Comparison of ENCODE assay signal across 15 cellular contexts in the genomic region with DNA sequence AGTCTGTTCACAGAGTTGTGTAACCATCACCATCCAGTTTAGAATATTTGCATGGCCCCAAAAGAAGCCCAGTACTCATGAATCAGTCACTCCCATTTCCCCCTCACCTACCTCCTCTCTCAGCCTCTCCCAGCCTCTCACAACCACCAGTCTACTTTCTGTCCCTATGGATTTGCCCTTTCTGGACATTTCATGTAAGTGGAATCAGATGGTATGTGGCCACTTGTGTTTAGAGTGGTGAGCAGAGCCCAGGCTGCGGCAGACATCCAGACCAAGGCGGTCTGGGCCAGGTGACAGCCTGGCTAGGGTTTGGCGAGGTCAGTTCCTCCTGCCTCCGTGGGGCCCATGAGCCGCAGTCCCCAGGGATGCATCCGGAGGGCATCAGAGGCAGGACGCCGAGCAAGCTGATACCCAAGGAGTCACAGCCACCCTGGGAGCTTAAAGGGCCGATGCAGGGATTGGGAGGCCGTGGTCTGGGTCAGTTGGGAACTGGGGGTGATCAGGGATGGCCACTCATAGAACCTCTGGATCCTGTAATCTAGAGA. TPM values are rescaled to one million over a fixed set of nuclear protein-coding genes. Genes with fewer than 3 reads are reported as not detected.
A peak's percentile ranks its signal among the peaks of the same experiment; 100 is the strongest.
DNase-seq lines count a peak whose midpoint lies in the region; ATAC-seq and TF ChIP-seq lines count a peak whose summit lies in the region.
"Had no signal": no experiment of that assay in that cellular context is flagged by ENCODE, and none has a peak within 500 bp of the region (broad histone marks: within the 10 kb centered on the region; RNA-seq: fewer than 3 reads in every experiment).

No MANE protein-coding gene starts in this region.

- H3K27ac ChIP-seq in GM23248 (peak overlapping the region; percentile 64), breast epithelium (peak overlapping the region; percentile 10 to 69)
- H3K27ac ChIP-seq: prostate gland, SJCRH30, suprapubic skin had no signal

- no peak for TF ChIP-seq CTCF in breast epithelium (IDR thresholded peaks at IDR 0.05)

- no peaks in the 10 kb centered on the region for H4K20me1 ChIP-seq in GM23248 (ENCODE audit: insufficient read depth)

- no peaks in the 10 kb centered on the region for H3K36me3 Mint-ChIP-seq in natural killer cell treated with Interleukin-12 subunit alpha and Interleukin-12 subunit beta and Interleukin-15 and Interleukin-18, amount 100 ng/mL, for 72 hours
- H3K36me3 Mint-ChIP-seq: memory B cell had no signal

- H3K9me3 Mint-ChIP-seq in natural killer cell treated with Interleukin-12 subunit alpha and Interleukin-12 subunit beta and Interleukin-15 and Interleukin-18, amount 100 ng/mL, for 72 hours: no peaks in the 10 kb centered on the region
- H3K9me3 Mint-ChIP-seq: memory B cell had no signal

- H3K4me3 Mint-ChIP-seq in natural killer cell treated with Interleukin-12 subunit alpha and Interleukin-12 subunit beta and Interleukin-15 and Interleukin-18, amount 100 ng/mL, for 72 hours: peak overlapping the region; percentile 60
- H3K4me3 Mint-ChIP-seq: memory B cell had no signal

- no peaks in the 10 kb centered on the region for H3K9me2 ChIP-seq in GM23248 (ENCODE audit: insufficient read depth)

- H3K4me3 ChIP-seq in GM23248: no peak overlapping the region
- no peak overlapping the region for H3K4me3 ChIP-seq in breast epithelium
- H3K4me3 ChIP-seq: prostate gland, SJCRH30, suprapubic skin had no signal

- H3K27me3 ChIP-seq in GM23248 (replicated peaks; ENCODE audit: insufficient read depth) (no peaks in the 10 kb centered on the region), breast epithelium (peaks cover 0 to 6% of the 10 kb centered on the region in 2 donors)
- H3K27me3 ChIP-seq: SJCRH30 had no signal

- H3K4me2 ChIP-seq in GM23248 (ENCODE audit: unreplicated experiment): peak overlapping the region; percentile 58

- no peaks in the 10 kb centered on the region for H3K36me3 ChIP-seq in GM23248 (ENCODE audit: low read depth)
- no peaks in the 10 kb centered on the region for H3K36me3 ChIP-seq in breast epithelium
- H3K36me3 ChIP-seq: prostate gland, SJCRH30, suprapubic skin had no signal

- no peak for TF ChIP-seq POLR2A in breast epithelium (IDR thresholded peaks at IDR 0.05)

- WGBS in GM23248 (ENCODE audit: low coverage in 1 of 2, low lambda C conversion rate in 2 of 2, missing lambda C conversion rate in 2 of 2), 2 experiments: 34 to 44% methylated on average over 10 of the region's 10 CpGs

- H3K27me3 Mint-ChIP-seq in natural killer cell treated with Interleukin-12 subunit alpha and Interleukin-12 subunit beta and Interleukin-15 and Interleukin-18, amount 100 ng/mL, for 72 hours: no peaks in the 10 kb centered on the region

- H3K9me3 ChIP-seq in GM23248 (ENCODE audit: low read depth) (no peaks in the 10 kb centered on the region), breast epithelium (no peaks in the 10 kb centered on the region)
- H3K9me3 ChIP-seq: prostate gland, SJCRH30, suprapubic skin had no signal

- H3K9ac ChIP-seq in GM23248: no peak overlapping the region; the same call in 1 of the 2 replicates

- peak overlapping the region; percentile 31 to 68 for H3K27ac Mint-ChIP-seq in natural killer cell treated with Interleukin-12 subunit alpha and Interleukin-12 subunit beta and Interleukin-15 and Interleukin-18, amount 100 ng/mL, for 72 hours
- H3K27ac Mint-ChIP-seq: memory B cell had no signal

- peaks cover 18% of the 10 kb centered on the region; the same call in 1 of the 2 replicates for H3F3A ChIP-seq in GM23248 (ENCODE audit: insufficient read depth)

- intact Hi-C loops in breast epithelium (cut with DNase I; ENCODE audit: low total_unique reads): loop anchor here (10.0 kb wide), 1 partner anchor 53 kb away; a partner anchor contains a TSS
- intact Hi-C loops in head of caudate nucleus (cut with DNase I): no loop called here

- H2AFZ ChIP-seq in GM23248: peak overlapping the region; percentile 58

- in situ Hi-C loops in GM23248 (cut with MboI): no loop called here

- H3K79me2 ChIP-seq in GM23248 (ENCODE audit: insufficient read depth): no peaks in the 10 kb centered on the region

- H3K4me1 Mint-ChIP-seq in natural killer cell treated with Interleukin-12 subunit alpha and Interleukin-12 subunit beta and Interleukin-15 and Interleukin-18, amount 100 ng/mL, for 72 hours (ENCODE audit: low read depth in 2 of 2): peaks cover 27 to 32% of the 10 kb centered on the region in 2 donors

- H3K4me1 ChIP-seq in GM23248 (ENCODE audit: insufficient read depth) (peaks cover 17% of the 10 kb centered on the region), breast epithelium (no peaks in the 10 kb centered on the region)
- H3K4me1 ChIP-seq: prostate gland had no signal

- no peak for ATAC-seq in natural killer cell treated with Interleukin-12 subunit alpha and Interleukin-12 subunit beta and Interleukin-15 and Interleukin-18, amount 100 ng/mL, for 72 hours
- no peak for ATAC-seq in GM21723 (IDR thresholded peaks at IDR 0.05; ENCODE audit: unreplicated experiment)

- DNase-seq in GM23248 (no peak), NCI-H69 (lab: John Stamatoyannopoulos, UW) (peak; percentile 13), breast epithelium (ENCODE audit: low spot score in 2 of 2) (no peak), head of caudate nucleus (no peak), NAMALWA (ENCODE audit: low spot score) (no peak), cerebellum (ENCODE audit: low spot score) (no peak)
- DNase-seq in natural killer cell treated with Interleukin-12 subunit alpha and Interleukin-12 subunit beta and Interleukin-15 and Interleukin-18, amount 100 ng/mL, for 72 hours (ENCODE audit: low spot score): no peak
- DNase-seq: amygdala, NCI-H1092, NCI-H524 treated with DMSO at 0.1 percent for 48 hours had no signal

RNA-seq across cellular contexts. Expression of a gene that starts 53.3 kb away (rescaled TPM):
- total RNA-seq in GM23248 (2014; rRNA removed; shearing (Covaris generic)): not detected in 2 replicates
- not detected in 2 replicates for polyA plus RNA-seq in GM23248 (2016; fragmentation: Nextera tagmentation; extraction: Ambion mirVana)
- total RNA-seq in breast epithelium (100 to 1,000 TPM in 1 of 3 donors, 10 to 100 TPM in 2; 65.0 to 301 (median 65.1) TPM), cerebellum (52.7 TPM)
- not detected for total RNA-seq in natural killer cell treated with Interleukin-12 subunit alpha and Interleukin-12 subunit beta and Interleukin-15 and Interleukin-18, amount 100 ng/mL, for 72 hours

Comparison
In these comparisons a context has a peak if more than half of its experiments do, and no peak if none do; other contexts are left out.
1. RNA of a gene that starts 53.3 kb away (total RNA-seq): 65.0 to 301 TPM in breast epithelium and 52.7 TPM in cerebellum (single experiment); not detected in natural killer cell treated with Interleukin-12 subunit alpha and Interleukin-12 subunit beta and Interleukin-15 and Interleukin-18, amount 100 ng/mL, for 72 hours and not detected in GM23248; every median in the first group is over 10 times any median in the second.